17 cellular contexts compared by ENCODE assay signal in the genomic region with DNA sequence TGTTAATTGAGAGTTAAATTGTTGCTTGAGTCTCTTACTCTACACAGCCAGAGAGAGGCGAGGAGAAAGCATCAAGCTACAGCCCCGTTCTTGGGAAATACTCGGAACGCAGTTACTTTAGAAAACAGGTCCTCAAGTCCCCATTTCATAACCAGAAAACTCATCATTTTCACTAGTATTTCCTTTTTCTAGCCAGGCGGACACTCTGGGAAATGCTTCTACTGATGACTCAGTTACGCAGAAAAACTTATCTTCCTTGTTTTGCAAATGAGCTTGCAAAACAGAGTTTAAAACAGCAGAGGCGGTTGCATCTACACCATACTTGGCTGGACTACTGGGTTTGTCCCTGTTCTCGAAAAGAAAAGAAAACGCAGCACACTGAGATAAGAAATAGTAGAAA.
A peak's percentile ranks its signal among the peaks of the same experiment; 100 is the strongest.
DNase-seq lines count a peak whose midpoint lies in the region; ATAC-seq and TF ChIP-seq lines count a peak whose summit lies in the region.
"Had no signal": no experiment of that assay in that cellular context is flagged by ENCODE, and none has a peak within 500 bp of the region (broad histone marks: within the 10 kb centered on the region; RNA-seq: fewer than 3 reads in every experiment).

No MANE protein-coding gene starts in this region.

- TF ChIP-seq CTCF in GM23338 (conservative IDR thresholded peaks at IDR 0.05; ENCODE audit: low read depth in 2 of 2) (no peak), fibroblast of pulmonary artery (IDR thresholded peaks at IDR 0.05; ENCODE audit: low read length, missing control alignments) (peak; percentile 23), nephron progenitor cell (IDR thresholded peaks at IDR 0.05) (no peak)

- no peaks in the 10 kb centered on the region for H3K27me3 ChIP-seq in GM23338 (ENCODE audit: insufficient read depth)
- H3K27me3 ChIP-seq: uterus had no signal

- H3K4me1 ChIP-seq in GM23338 (ENCODE audit: insufficient read depth) = peaks cover 28% of the 10 kb centered on the region
- H3K4me1 ChIP-seq: uterus had no signal

- no peak overlapping the region for H3K27ac Mint-ChIP-seq in GM23338
- no peak overlapping the region for H3K27ac Mint-ChIP-seq in nephron progenitor cell
- H3K27ac Mint-ChIP-seq: activated naive CD8-positive, alpha-beta T cell; stimulated activated naive B cell treated with anti-CD40 and anti-IgM and Interleukin-4, amounts not matched to agents 10 μg/mL and 1 μg/mL and 100 μg/mL, for 72 hours had no signal

- ATAC-seq in GM23338 = peak; percentile 21
- no peak for ATAC-seq in HG03097 (IDR thresholded peaks at IDR 0.05; ENCODE audit: low FRiP score, unreplicated experiment)
- ATAC-seq: stimulated activated naive B cell treated with anti-CD40 and anti-IgM and Interleukin-4, amounts not matched to agents 10 μg/mL and 1 μg/mL and 100 μg/mL, for 72 hours had no signal

- H3F3A ChIP-seq in GM23338 (replicated peaks; ENCODE audit: low read depth) = no peaks in the 10 kb centered on the region

- H3K27me3 Mint-ChIP-seq in GM23338 (ENCODE audit: insufficient read depth, low read depth, poor library complexity) (peaks cover 6% of the 10 kb centered on the region), nephron progenitor cell (ENCODE audit: low read depth, poor library complexity) (peaks cover 19% of the 10 kb centered on the region)

- no peak for DNase-seq in GM23338 (ENCODE audit: low spot score)
- DNase-seq in SKM-1 treated with dmso at 0.1 percent for 144 hours (lab: John Stamatoyannopoulos, UW; ENCODE audit: unreplicated experiment) = peak; percentile 44
- DNase-seq in fibroblast of pulmonary artery (ENCODE audit: low read depth) = peak; percentile 85
- DNase-seq in nephron progenitor cell = no peak
- no peak for DNase-seq in KBM-7
- no peak for DNase-seq in G401 (ENCODE audit: low spot score)
- DNase-seq in GM19240 (ENCODE audit: insufficient read length, low spot score) = no peak
- DNase-seq: activated CD8-positive, alpha-beta memory T cell treated with anti-CD3 and anti-CD28 coated beads, Interleukin-2, amount 50 U/mL, for 4 hours; DMS153; foreskin fibroblast; NCI-H1436; NCI-H510A; stimulated activated CD4-positive, alpha-beta T cell treated with anti-CD3 and anti-CD28 coated beads, Interleukin-4, amount 100 ng/mL, for 1 hour; stimulated activated naive B cell treated with anti-CD40 and anti-IgM and Interleukin-4, amounts not matched to agents 10 μg/mL and 1 μg/mL and 100 μg/mL, for 72 hours; uterus had no signal

- no peak overlapping the region for H3K4me3 ChIP-seq in GM23338
- no peak overlapping the region for H3K4me3 ChIP-seq in fibroblast of pulmonary artery (replicated peaks; ENCODE audit: low read depth, low read length)
- H3K4me3 ChIP-seq: uterus had no signal

- in situ Hi-C loops in KBM-7 (cut with MboI; ENCODE audit: low pct_unique_long_range_greater_than_20kb, low sequenced_read_pairs) (no loop called here), G401 (cut with HindIII; ENCODE audit: low sequenced_read_pairs) (no loop called here)

- H3K9me3 Mint-ChIP-seq in GM23338 = peaks cover 8% of the 10 kb centered on the region
- H3K9me3 Mint-ChIP-seq in nephron progenitor cell = peaks cover 14% of the 10 kb centered on the region

- H3K9me2 ChIP-seq in GM23338 (ENCODE audit: insufficient read depth) = no peaks in the 10 kb centered on the region

- H3K4me2 ChIP-seq in GM23338 = peak overlapping the region; percentile 67

- no peaks in the 10 kb centered on the region for H3K36me3 ChIP-seq in GM23338 (ENCODE audit: insufficient read depth)
- H3K36me3 ChIP-seq: uterus had no signal

- no peaks in the 10 kb centered on the region for H3K79me2 ChIP-seq in GM23338 (replicated peaks; ENCODE audit: insufficient read depth)

- H3K36me3 Mint-ChIP-seq in GM23338 (ENCODE audit: low read depth) (no peaks in the 10 kb centered on the region; the same call in 2 of the 3 replicates), nephron progenitor cell (ENCODE audit: low read depth) (no peaks in the 10 kb centered on the region)
- H3K36me3 Mint-ChIP-seq: activated naive CD8-positive, alpha-beta T cell; stimulated activated naive B cell treated with anti-CD40 and anti-IgM and Interleukin-4, amounts not matched to agents 10 μg/mL and 1 μg/mL and 100 μg/mL, for 72 hours had no signal

- peak overlapping the region; percentile 13; the same call in 2 of the 3 replicates for H3K4me3 Mint-ChIP-seq in GM23338
- peak overlapping the region; percentile 33 for H3K4me3 Mint-ChIP-seq in nephron progenitor cell
- H3K4me3 Mint-ChIP-seq: activated naive CD8-positive, alpha-beta T cell; stimulated activated naive B cell treated with anti-CD40 and anti-IgM and Interleukin-4, amounts not matched to agents 10 μg/mL and 1 μg/mL and 100 μg/mL, for 72 hours had no signal

- H2AFZ ChIP-seq in GM23338 = peak overlapping the region; percentile 6; the same call in 1 of the 2 replicates

- no peak overlapping the region for H3K27ac ChIP-seq in GM23338 (ENCODE audit: low read depth)
- H3K27ac ChIP-seq: uterus had no signal

- peaks cover 31% of the 10 kb centered on the region for H3K4me1 Mint-ChIP-seq in GM23338
- H3K4me1 Mint-ChIP-seq in nephron progenitor cell = peaks cover 30% of the 10 kb centered on the region
- H3K4me1 Mint-ChIP-seq: stimulated activated naive B cell treated with anti-CD40 and anti-IgM and Interleukin-4, amounts not matched to agents 10 μg/mL and 1 μg/mL and 100 μg/mL, for 72 hours had no signal

- H4K20me1 ChIP-seq in GM23338 (replicated peaks; ENCODE audit: insufficient read depth) = no peaks in the 10 kb centered on the region

TF ChIP-seq in GM23338, 12 proteins besides CTCF, POLR2A, EP300 and RAD21 (continues in another document):
- no peak for TF ChIP-seq EZH2phosphoT487 (IDR thresholded peaks at IDR 0.05; ENCODE audit: unreplicated experiment)
- TF ChIP-seq NANOG (IDR thresholded peaks at IDR 0.05; ENCODE audit: borderline replicate concordance) = no peak
- no peak for TF ChIP-seq CREB1 (CRISPR knock-in tag; IDR thresholded peaks at IDR 0.05; ENCODE audit: low read depth)
- TF ChIP-seq STAT1 (IDR thresholded peaks at IDR 0.05; ENCODE audit: unreplicated experiment) = no peak
- no peak for TF ChIP-seq EZH2 (IDR thresholded peaks at IDR 0.05; ENCODE audit: low read depth, unreplicated experiment)
- TF ChIP-seq, protein P1, sequence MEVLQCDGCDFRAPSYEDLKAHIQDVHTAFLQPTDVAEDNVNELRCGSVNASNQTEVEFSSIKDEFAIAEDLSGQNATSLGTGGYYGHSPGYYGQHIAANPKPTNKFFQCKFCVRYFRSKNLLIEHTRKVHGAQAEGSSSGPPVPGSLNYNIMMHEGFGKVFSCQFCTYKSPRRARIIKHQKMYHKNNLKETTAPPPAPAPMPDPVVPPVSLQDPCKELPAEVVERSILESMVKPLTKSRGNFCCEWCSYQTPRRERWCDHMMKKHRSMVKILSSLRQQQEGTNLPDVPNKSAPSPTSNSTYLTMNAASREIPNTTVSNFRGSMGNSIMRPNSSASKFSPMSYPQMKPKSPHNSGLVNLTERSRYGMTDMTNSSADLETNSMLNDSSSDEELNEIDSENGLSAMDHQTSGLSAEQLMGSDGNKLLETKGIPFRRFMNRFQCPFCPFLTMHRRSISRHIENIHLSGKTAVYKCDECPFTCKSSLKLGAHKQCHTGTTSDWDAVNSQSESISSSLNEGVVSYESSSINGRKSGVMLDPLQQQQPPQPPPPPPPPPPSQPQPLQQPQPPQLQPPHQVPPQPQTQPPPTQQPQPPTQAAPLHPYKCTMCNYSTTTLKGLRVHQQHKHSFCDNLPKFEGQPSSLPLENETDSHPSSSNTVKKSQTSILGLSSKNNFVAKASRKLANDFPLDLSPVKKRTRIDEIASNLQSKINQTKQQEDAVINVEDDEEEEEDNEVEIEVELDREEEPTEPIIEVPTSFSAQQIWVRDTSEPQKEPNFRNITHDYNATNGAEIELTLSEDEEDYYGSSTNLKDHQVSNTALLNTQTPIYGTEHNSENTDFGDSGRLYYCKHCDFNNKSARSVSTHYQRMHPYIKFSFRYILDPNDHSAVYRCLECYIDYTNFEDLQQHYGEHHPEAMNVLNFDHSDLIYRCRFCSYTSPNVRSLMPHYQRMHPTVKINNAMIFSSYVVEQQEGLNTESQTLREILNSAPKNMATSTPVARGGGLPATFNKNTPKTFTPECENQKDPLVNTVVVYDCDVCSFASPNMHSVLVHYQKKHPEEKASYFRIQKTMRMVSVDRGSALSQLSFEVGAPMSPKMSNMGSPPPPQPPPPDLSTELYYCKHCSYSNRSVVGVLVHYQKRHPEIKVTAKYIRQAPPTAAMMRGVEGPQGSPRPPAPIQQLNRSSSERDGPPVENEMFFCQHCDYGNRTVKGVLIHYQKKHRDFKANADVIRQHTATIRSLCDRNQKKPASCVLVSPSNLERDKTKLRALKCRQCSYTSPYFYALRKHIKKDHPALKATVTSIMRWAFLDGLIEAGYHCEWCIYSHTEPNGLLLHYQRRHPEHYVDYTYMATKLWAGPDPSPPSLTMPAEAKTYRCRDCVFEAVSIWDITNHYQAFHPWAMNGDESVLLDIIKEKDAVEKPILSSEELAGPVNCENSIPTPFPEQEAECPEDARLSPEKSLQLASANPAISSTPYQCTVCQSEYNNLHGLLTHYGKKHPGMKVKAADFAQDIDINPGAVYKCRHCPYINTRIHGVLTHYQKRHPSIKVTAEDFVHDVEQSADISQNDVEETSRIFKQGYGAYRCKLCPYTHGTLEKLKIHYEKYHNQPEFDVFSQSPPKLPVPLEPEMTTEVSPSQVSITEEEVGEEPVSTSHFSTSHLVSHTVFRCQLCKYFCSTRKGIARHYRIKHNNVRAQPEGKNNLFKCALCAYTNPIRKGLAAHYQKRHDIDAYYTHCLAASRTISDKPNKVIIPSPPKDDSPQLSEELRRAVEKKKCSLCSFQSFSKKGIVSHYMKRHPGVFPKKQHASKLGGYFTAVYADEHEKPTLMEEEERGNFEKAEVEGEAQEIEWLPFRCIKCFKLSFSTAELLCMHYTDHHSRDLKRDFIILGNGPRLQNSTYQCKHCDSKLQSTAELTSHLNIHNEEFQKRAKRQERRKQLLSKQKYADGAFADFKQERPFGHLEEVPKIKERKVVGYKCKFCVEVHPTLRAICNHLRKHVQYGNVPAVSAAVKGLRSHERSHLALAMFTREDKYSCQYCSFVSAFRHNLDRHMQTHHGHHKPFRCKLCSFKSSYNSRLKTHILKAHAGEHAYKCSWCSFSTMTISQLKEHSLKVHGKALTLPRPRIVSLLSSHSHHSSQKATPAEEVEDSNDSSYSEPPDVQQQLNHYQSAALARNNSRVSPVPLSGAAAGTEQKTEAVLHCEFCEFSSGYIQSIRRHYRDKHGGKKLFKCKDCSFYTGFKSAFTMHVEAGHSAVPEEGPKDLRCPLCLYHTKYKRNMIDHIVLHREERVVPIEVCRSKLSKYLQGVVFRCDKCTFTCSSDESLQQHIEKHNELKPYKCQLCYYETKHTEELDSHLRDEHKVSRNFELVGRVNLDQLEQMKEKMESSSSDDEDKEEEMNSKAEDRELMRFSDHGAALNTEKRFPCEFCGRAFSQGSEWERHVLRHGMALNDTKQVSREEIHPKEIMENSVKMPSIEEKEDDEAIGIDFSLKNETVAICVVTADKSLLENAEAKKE (CRISPR knock-in tag; IDR thresholded peaks at IDR 0.05) = no peak
- no peak for TF ChIP-seq POLR2AphosphoS5 (IDR thresholded peaks at IDR 0.05; ENCODE audit: low read depth)
- no peak for TF ChIP-seq ZNF114 (CRISPR knock-in tag; IDR thresholded peaks at IDR 0.05)

Comparison
In these comparisons a context has a peak if more than half of its experiments do, and no peak if none do; other contexts are left out.
1. DNase-seq: peak in SKM-1 treated with dmso at 0.1 percent for 144 hours (single experiment) and fibroblast of pulmonary artery (single experiment); none in GM23338 (single experiment), nephron progenitor cell (single experiment), KBM-7 (single experiment), G401 (single experiment) and GM19240 (single experiment).